1 cellular context compared by ENCODE assay signal in the genomic region with DNA sequence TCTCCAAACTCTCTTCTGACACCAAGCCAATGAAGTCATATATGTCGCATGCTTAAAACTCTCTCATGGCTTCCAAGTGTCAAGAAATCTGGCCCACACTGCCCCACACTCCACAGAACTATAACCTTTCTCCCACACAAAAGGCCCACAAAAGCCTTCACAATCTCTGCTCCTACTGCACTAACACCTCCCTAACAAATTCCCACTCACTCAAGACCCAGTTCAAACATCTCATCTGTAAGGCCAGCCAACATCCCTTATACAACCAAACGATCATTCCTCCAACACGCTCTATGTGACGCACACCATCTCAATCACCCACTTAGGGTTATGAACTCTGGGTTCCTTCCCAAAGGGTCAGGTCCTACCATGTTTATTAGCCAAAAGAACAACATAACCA.
TF ChIP-seq lines count a peak whose summit lies in the region.

No MANE protein-coding gene starts in this region.

TF ChIP-seq in HEK293T, 16 proteins besides CTCF, POLR2A, EP300 and RAD21 (continued from another document):
- no peak for TF ChIP-seq PKNOX1 (IDR thresholded peaks at IDR 0.05)
- TF ChIP-seq HDGF (IDR thresholded peaks at IDR 0.05; ENCODE audit: borderline replicate concordance), result no peak
- TF ChIP-seq TARDBP (IDR thresholded peaks at IDR 0.05), result no peak
- TF ChIP-seq SP1 (IDR thresholded peaks at IDR 0.05), result no peak
- no peak for TF ChIP-seq ZNF384 (IDR thresholded peaks at IDR 0.05)
- TF ChIP-seq NFRKB (IDR thresholded peaks at IDR 0.05), result no peak
- TF ChIP-seq BHLHE40 (IDR thresholded peaks at IDR 0.05; ENCODE audit: borderline replicate concordance), result no peak
- TF ChIP-seq FOXA1 (IDR thresholded peaks at IDR 0.05), result no peak
